ENCODE assay signal across 17 cellular contexts in the genomic region with DNA sequence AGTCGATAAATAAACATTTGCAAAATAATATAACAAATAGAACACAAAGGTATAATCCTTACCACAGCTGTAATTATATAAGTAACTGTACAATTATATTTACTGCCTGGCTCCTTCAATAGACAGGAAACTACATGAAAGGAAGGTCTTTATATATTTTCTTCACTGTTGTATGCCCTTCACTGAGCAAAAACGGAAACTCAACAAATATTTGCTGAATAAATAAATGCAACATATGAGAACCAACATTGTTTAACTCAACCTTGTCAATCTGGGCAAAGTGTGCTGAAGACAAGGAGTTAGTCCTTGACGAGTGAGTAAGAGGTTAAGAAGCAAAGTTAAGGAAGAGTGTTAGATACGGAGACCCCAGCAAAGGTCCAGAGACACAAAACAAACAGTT. TPM values are rescaled to one million over a fixed set of nuclear protein-coding genes. Genes with fewer than 3 reads are reported as not detected.
DNase-seq lines count a peak whose midpoint lies in the region; ATAC-seq and TF ChIP-seq lines count a peak whose summit lies in the region.
"Had no signal": no experiment of that assay in that cellular context is flagged by ENCODE, and none has a peak within 500 bp of the region (broad histone marks: within the 10 kb centered on the region; RNA-seq: fewer than 3 reads in every experiment).

No MANE protein-coding gene starts in this region.

- no peaks in the 10 kb centered on the region for H3K9me3 Mint-ChIP-seq in activated T-cell treated with anti-CD3 and anti-CD28 coated beads, Interleukin-2, amount 50 U/mL, for 72 hours
- no peaks in the 10 kb centered on the region for H3K9me3 Mint-ChIP-seq in activated T-cell treated with anti-CD3 and anti-CD28 coated beads, Interleukin-2, amount 50 U/mL, for 24 hours
- no peaks in the 10 kb centered on the region for H3K9me3 Mint-ChIP-seq in stimulated activated effector memory CD8-positive, alpha-beta T cell treated with anti-CD3 and anti-CD28 coated beads, Interleukin-12 subunit alpha, Interleukin-12 subunit beta, amount 100 ng/mL, for 72 hours
- H3K9me3 Mint-ChIP-seq: CD4-positive, CD25-positive, alpha-beta regulatory T cell; CD8-positive, alpha-beta memory T cell had no signal

- DNase-seq in activated T-cell treated with anti-CD3 and anti-CD28 coated beads, Interleukin-2, amount 50 U/mL, for 72 hours, result no peak
- DNase-seq in activated T-cell treated with anti-CD3 and anti-CD28 coated beads, Interleukin-2, amount 50 U/mL, for 24 hours, result no peak
- peak; percentile 70 for DNase-seq in DMS53 treated with DMSO at 0.1 percent for 48 hours (lab: John Stamatoyannopoulos, UW; ENCODE audit: unreplicated experiment)
- peak; percentile 25 for DNase-seq in NCI-H69 (lab: John Stamatoyannopoulos, UW)
- DNase-seq in stimulated activated effector memory CD8-positive, alpha-beta T cell treated with anti-CD3 and anti-CD28 coated beads, Interleukin-12 subunit alpha, Interleukin-12 subunit beta, amount 100 ng/mL, for 72 hours (ENCODE audit: low spot score in 2 of 2), result no peak
- DNase-seq in RWPE1 (ENCODE audit: low spot score), result no peak
- DNase-seq in NOMO-1 treated with dmso at 0.1 percent for 144 hours (lab: John Stamatoyannopoulos, UW; ENCODE audit: unreplicated experiment), result no peak
- no peak for DNase-seq in DMS 273 (lab: John Stamatoyannopoulos, UW; ENCODE audit: unreplicated experiment)
- DNase-seq: CD4-positive, CD25-positive, alpha-beta regulatory T cell; CD8-positive, alpha-beta memory T cell; COR-L47; DMS79 treated with DMSO at 0.1 percent for 48 hours; GF-D8; GOT3; H7 had no signal

- H3K27ac Mint-ChIP-seq in activated T-cell treated with anti-CD3 and anti-CD28 coated beads, Interleukin-2, amount 50 U/mL, for 72 hours, result peak overlapping the region; percentile 68
- H3K27ac Mint-ChIP-seq in activated T-cell treated with anti-CD3 and anti-CD28 coated beads, Interleukin-2, amount 50 U/mL, for 24 hours, result no peak overlapping the region
- peak overlapping the region; percentile 33 for H3K27ac Mint-ChIP-seq in stimulated activated effector memory CD8-positive, alpha-beta T cell treated with anti-CD3 and anti-CD28 coated beads, Interleukin-12 subunit alpha, Interleukin-12 subunit beta, amount 100 ng/mL, for 72 hours
- H3K27ac Mint-ChIP-seq: B cell had no signal

- POLR2A ChIA-PET in RWPE1 (lab: Yijun Ruan, JAX; ENCODE audit: low non-redundant PET), result interaction anchor here (1.0 kb wide), 1 partner anchor 12 kb away, joined by 3 read pairs; no protein-coding TSS in a partner anchor

- no peaks in the 10 kb centered on the region for H3K27me3 Mint-ChIP-seq in activated T-cell treated with anti-CD3 and anti-CD28 coated beads, Interleukin-2, amount 50 U/mL, for 72 hours (ENCODE audit: low read depth)
- H3K27me3 Mint-ChIP-seq in activated T-cell treated with anti-CD3 and anti-CD28 coated beads, Interleukin-2, amount 50 U/mL, for 24 hours, result no peaks in the 10 kb centered on the region
- H3K27me3 Mint-ChIP-seq: B cell; CD4-positive, CD25-positive, alpha-beta regulatory T cell; CD8-positive, alpha-beta memory T cell had no signal

- H3K4me1 Mint-ChIP-seq in activated T-cell treated with anti-CD3 and anti-CD28 coated beads, Interleukin-2, amount 50 U/mL, for 72 hours (ENCODE audit: low read depth), result no peaks in the 10 kb centered on the region
- peaks cover 3% of the 10 kb centered on the region for H3K4me1 Mint-ChIP-seq in activated T-cell treated with anti-CD3 and anti-CD28 coated beads, Interleukin-2, amount 50 U/mL, for 24 hours (ENCODE audit: low read depth)
- no peaks in the 10 kb centered on the region for H3K4me1 Mint-ChIP-seq in stimulated activated effector memory CD8-positive, alpha-beta T cell treated with anti-CD3 and anti-CD28 coated beads, Interleukin-12 subunit alpha, Interleukin-12 subunit beta, amount 100 ng/mL, for 72 hours
- H3K4me1 Mint-ChIP-seq: B cell; CD8-positive, alpha-beta memory T cell had no signal

- no peak for TF ChIP-seq CTCF in RWPE1 (conservative IDR thresholded peaks at IDR 0.05; ENCODE audit: low read depth)

- no peak overlapping the region for H3K4me3 Mint-ChIP-seq in activated T-cell treated with anti-CD3 and anti-CD28 coated beads, Interleukin-2, amount 50 U/mL, for 72 hours
- H3K4me3 Mint-ChIP-seq in activated T-cell treated with anti-CD3 and anti-CD28 coated beads, Interleukin-2, amount 50 U/mL, for 24 hours, result no peak overlapping the region
- no peak overlapping the region for H3K4me3 Mint-ChIP-seq in stimulated activated effector memory CD8-positive, alpha-beta T cell treated with anti-CD3 and anti-CD28 coated beads, Interleukin-12 subunit alpha, Interleukin-12 subunit beta, amount 100 ng/mL, for 72 hours
- H3K4me3 Mint-ChIP-seq: B cell; CD4-positive, CD25-positive, alpha-beta regulatory T cell; CD8-positive, alpha-beta memory T cell had no signal

- no peak overlapping the region for H3K27ac ChIP-seq in RWPE1
- H3K27ac ChIP-seq: BLaER1 treated with 17β-estradiol and CSF1 and Interleukin-3, amounts not matched to agents 10 nM and 100 nM had no signal

- no peak for ATAC-seq in activated T-cell treated with anti-CD3 and anti-CD28 coated beads, Interleukin-2, amount 50 U/mL, for 72 hours (replicated peaks in 1 of 2)
- no peak for ATAC-seq in stimulated activated effector memory CD8-positive, alpha-beta T cell treated with anti-CD3 and anti-CD28 coated beads, Interleukin-12 subunit alpha, Interleukin-12 subunit beta, amount 100 ng/mL, for 72 hours

- H3K36me3 Mint-ChIP-seq in activated T-cell treated with anti-CD3 and anti-CD28 coated beads, Interleukin-2, amount 50 U/mL, for 72 hours (ENCODE audit: insufficient read depth in 2 of 2), result peaks cover 8 to 37% of the 10 kb centered on the region in 2 donors
- H3K36me3 Mint-ChIP-seq in activated T-cell treated with anti-CD3 and anti-CD28 coated beads, Interleukin-2, amount 50 U/mL, for 24 hours (ENCODE audit: low read depth), result peaks cover 95% of the 10 kb centered on the region
- peaks cover 98% of the 10 kb centered on the region for H3K36me3 Mint-ChIP-seq in stimulated activated effector memory CD8-positive, alpha-beta T cell treated with anti-CD3 and anti-CD28 coated beads, Interleukin-12 subunit alpha, Interleukin-12 subunit beta, amount 100 ng/mL, for 72 hours

- CTCF ChIA-PET in RWPE1 (lab: Yijun Ruan, JAX), result interaction anchor here (0.7 kb wide), 1 partner anchor 17 kb away, joined by 3 read pairs; no protein-coding TSS in a partner anchor

RNA-seq across cellular contexts. Expression of gene PSMD5, which starts 22.6 kb away (rescaled TPM):
- 10 to 100 TPM; 48.6 to 59.0 TPM for total RNA-seq in activated T-cell treated with anti-CD3 and anti-CD28 coated beads, Interleukin-2, amount 50 U/mL, for 72 hours

RNA-seq across cellular contexts. Expression of gene FBXW2, which starts 26.9 kb away (rescaled TPM):
- 10 to 100 TPM; 72.6 to 78.5 TPM for total RNA-seq in activated T-cell treated with anti-CD3 and anti-CD28 coated beads, Interleukin-2, amount 50 U/mL, for 72 hours

RNA-seq across cellular contexts. Expression of gene PHF19, which starts 56.9 kb away (rescaled TPM):
- total RNA-seq in activated T-cell treated with anti-CD3 and anti-CD28 coated beads, Interleukin-2, amount 50 U/mL, for 72 hours, result 100 to 1,000 TPM; 166 to 222 TPM

Comparison
In these comparisons a context has a peak if more than half of its experiments do, and no peak if none do; other contexts are left out.
1. DNase-seq: peak in DMS53 treated with DMSO at 0.1 percent for 48 hours (single experiment) and NCI-H69 (single experiment); none in activated T-cell treated with anti-CD3 and anti-CD28 coated beads, Interleukin-2, amount 50 U/mL, for 72 hours (0 of 2), activated T-cell treated with anti-CD3 and anti-CD28 coated beads, Interleukin-2, amount 50 U/mL, for 24 hours (single experiment), stimulated activated effector memory CD8-positive, alpha-beta T cell treated with anti-CD3 and anti-CD28 coated beads, Interleukin-12 subunit alpha, Interleukin-12 subunit beta, amount 100 ng/mL, for 72 hours (0 of 2), RWPE1 (single experiment), NOMO-1 treated with dmso at 0.1 percent for 144 hours (single experiment) and DMS 273 (single experiment).